Comparison of ENCODE assay signal across 14 cellular contexts in genomic region chr15:71444032-71444810, GRCh38.
DNase-seq lines count a peak whose midpoint lies in the region; ATAC-seq, FAIRE-seq and TF ChIP-seq lines count a peak whose summit lies in the region.
"Had no signal": no experiment of that assay in that cellular context is flagged by ENCODE, and none has a peak within 500 bp of the region (broad histone marks: within the 10 kb centered on the region; RNA-seq: fewer than 3 reads in every experiment).

No MANE protein-coding gene starts in this region.

- no peaks in the 10 kb centered on the region for H3K36me3 ChIP-seq in liver (ENCODE audit: control insufficient read depth in 4 of 4, insufficient read depth in 3 of 4, low read depth in 1 of 4, low read length in 3 of 4)
- H3K36me3 ChIP-seq in HepG2 (replicated peaks in 1 of 2; ENCODE audit: control insufficient read depth in 1 of 2, insufficient read depth in 2 of 2, low read length in 2 of 2): no peaks in the 10 kb centered on the region
- H3K36me3 ChIP-seq in keratinocyte (ENCODE audit: control insufficient read depth in 2 of 2, extremely low read depth in 1 of 2, insufficient read depth in 2 of 2, low read length in 2 of 2): no peaks in the 10 kb centered on the region
- no peaks in the 10 kb centered on the region for H3K36me3 ChIP-seq in psoas muscle (ENCODE audit: insufficient read depth in 1 of 2, low read depth in 1 of 2)

- no peaks in the 10 kb centered on the region for H3K9me3 Mint-ChIP-seq in activated CD4-positive, alpha-beta T cell treated with anti-CD3 and anti-CD28 coated beads for 36 hours (ENCODE audit: low read depth)

- TF ChIP-seq EP300 in HepG2 (IDR thresholded peaks at IDR 0.05; ENCODE audit: low read depth in 2 of 2, low read length in 2 of 2) (no peak), HepG2 (CRISPR knock-in tag; IDR thresholded peaks at IDR 0.05; ENCODE audit: borderline replicate concordance) (no peak)

- H3K9me3 ChIP-seq in liver (ENCODE audit: control insufficient read depth in 4 of 4, low read length in 3 of 4) (no peaks in the 10 kb centered on the region), HepG2 (ENCODE audit: low read length) (no peaks in the 10 kb centered on the region), keratinocyte (ENCODE audit: control insufficient read depth, low read depth, low read length) (no peaks in the 10 kb centered on the region), psoas muscle (no peaks in the 10 kb centered on the region)

- ATAC-seq in HepG2: no peak
- ATAC-seq in psoas muscle: peak; percentile 50 to 75 (median 72)
- no peak for ATAC-seq in activated CD4-positive, alpha-beta T cell treated with anti-CD3 and anti-CD28 coated beads for 36 hours

- H3K9ac ChIP-seq in liver (ENCODE audit: low read depth in 1 of 2, low read length in 2 of 2) (no peak overlapping the region), HepG2 (ENCODE audit: insufficient read depth, low read depth, low read length) (no peak overlapping the region), keratinocyte (ENCODE audit: control insufficient read depth, extremely low read depth, insufficient read depth, low read length) (peak overlapping the region; percentile 76)

- intact Hi-C loops in HepG2 (cut with micrococcal nuclease; ENCODE audit: unreplicated experiment) (loop anchor here (10.0 kb wide), 1 partner anchor 131 kb away; no protein-coding TSS in a partner anchor), psoas muscle (cut with DNase I) (loop anchor here (5.0 to 10.0 kb wide), 3 partner anchors 332 to 432 kb away; no protein-coding TSS in a partner anchor)
- intact Hi-C loops in activated CD4-positive, alpha-beta T cell treated with anti-CD3 and anti-CD28 coated beads for 36 hours (cut with DNase I, micrococcal nuclease): loop anchor here (5.0 to 10.0 kb wide), 3 partner anchors 472 to 1967 kb away; no protein-coding TSS in a partner anchor

- H4K20me1 ChIP-seq in HepG2 (ENCODE audit: insufficient read depth, low read length): no peaks in the 10 kb centered on the region
- no peaks in the 10 kb centered on the region for H4K20me1 ChIP-seq in keratinocyte (ENCODE audit: control insufficient read depth, extremely low read depth, insufficient read depth, low read length)

- H3K27me3 ChIP-seq in liver (ENCODE audit: control insufficient read depth in 4 of 4, insufficient read depth in 4 of 4, low read length in 3 of 4) (no peaks in the 10 kb centered on the region), HepG2 (ENCODE audit: control insufficient read depth in 1 of 2, insufficient read depth in 2 of 2, low read length in 2 of 2) (no peaks in the 10 kb centered on the region), keratinocyte (ENCODE audit: control insufficient read depth, extremely low read depth, insufficient read depth, low read length) (no peaks in the 10 kb centered on the region), psoas muscle (ENCODE audit: insufficient read depth in 3 of 3, low read length in 2 of 3) (no peaks in the 10 kb centered on the region)

- H3K79me2 ChIP-seq in HepG2 (ENCODE audit: insufficient read depth, low read length) (no peaks in the 10 kb centered on the region), keratinocyte (ENCODE audit: control insufficient read depth, insufficient read depth, low read length) (no peaks in the 10 kb centered on the region)

- H2AFZ ChIP-seq in HepG2 (ENCODE audit: low read length) (no peak overlapping the region), keratinocyte (ENCODE audit: control insufficient read depth, low read length) (no peak overlapping the region)

- H3K4me1 Mint-ChIP-seq in activated CD4-positive, alpha-beta T cell treated with anti-CD3 and anti-CD28 coated beads for 36 hours: no peaks in the 10 kb centered on the region

- TF ChIP-seq POLR2A in HepG2 (IDR thresholded peaks at IDR 0.05; ENCODE audit: insufficient read depth in 1 of 2, low read depth in 2 of 2, low read length in 2 of 2): no peak

- H3K27ac ChIP-seq in liver (ENCODE audit: low read depth in 1 of 2, low read length in 2 of 2) (no peak overlapping the region), HepG2 (ENCODE audit: extremely low read length, insufficient read depth, low read length) (no peak overlapping the region), caudate nucleus (ENCODE audit: low read depth, low read length) (peak overlapping the region; percentile 63), keratinocyte (ENCODE audit: control insufficient read depth, insufficient read depth, low read length) (peak overlapping the region; percentile 99), psoas muscle (no peak overlapping the region)
- H3K27ac ChIP-seq: SK-N-MC had no signal

- peaks cover 0 to 41% (median 27%) of the 10 kb centered on the region in 4 donors for H3K4me1 ChIP-seq in liver (ENCODE audit: control insufficient read depth in 4 of 4, insufficient read depth in 4 of 4, low read length in 3 of 4)
- H3K4me1 ChIP-seq in HepG2 (ENCODE audit: insufficient read depth, low read length): peaks cover 49% of the 10 kb centered on the region
- peaks cover 74% of the 10 kb centered on the region for H3K4me1 ChIP-seq in keratinocyte (ENCODE audit: control insufficient read depth, extremely low read depth, insufficient read depth, low read length)
- peaks cover 4% of the 10 kb centered on the region for H3K4me1 ChIP-seq in psoas muscle

- no peak for TF ChIP-seq RAD21 in liver (IDR thresholded peaks at IDR 0.05)
- TF ChIP-seq RAD21 in HepG2 (CRISPR knock-in tag; IDR thresholded peaks at IDR 0.05): no peak

- dilution Hi-C loops in keratinocyte (cut with MboI; ENCODE audit: extremely low pct_ligation_motif_present, low sequenced_read_pairs): no loop called here

- H3K9me1 ChIP-seq in keratinocyte (ENCODE audit: control insufficient read depth, extremely low read depth, insufficient read depth, low read length): no peaks in the 10 kb centered on the region

- BruUV-seq in HepG2 (replicated peaks; lab: Mats Ljungman, UMichigan): no TSS peak

- no peak overlapping the region for H3K4me3 Mint-ChIP-seq in activated CD4-positive, alpha-beta T cell treated with anti-CD3 and anti-CD28 coated beads for 36 hours
- H3K4me3 Mint-ChIP-seq: B cell, CD14-positive monocyte had no signal

- H3K4me3 ChIP-seq in liver (ENCODE audit: low read depth in 1 of 3, low read length in 3 of 3): no peak overlapping the region
- no peak overlapping the region for H3K4me3 ChIP-seq in HepG2 (replicated peaks in 1 of 3; ENCODE audit: insufficient read depth in 1 of 3, low read depth in 2 of 3, low read length in 3 of 3)
- H3K4me3 ChIP-seq in keratinocyte (ENCODE audit: control insufficient read depth in 2 of 3, extremely low read depth in 1 of 3, insufficient read depth in 2 of 3, low read depth in 1 of 3, low read length in 3 of 3): no peak overlapping the region
- H3K4me3 ChIP-seq in psoas muscle: no peak overlapping the region
- H3K4me3 ChIP-seq: SK-N-MC had no signal

- CTCF ChIA-PET in HepG2 (lab: Yijun Ruan, JAX; ENCODE audit: low intra/inter-chr PET ratio, low total read pairs): interaction anchor here (0.7 kb wide), 1 partner anchor 470 kb away, joined by 3 read pairs; no protein-coding TSS in a partner anchor
- CTCF ChIA-PET in activated CD4-positive, alpha-beta T cell treated with anti-CD3 and anti-CD28 coated beads for 36 hours (lab: Charles Lee): interaction anchor here (0.5 to 1.4 kb wide), 15 partner anchors 9 to 864 kb away, joined by 3 to 7 read pairs (median 4); no protein-coding TSS in a partner anchor

- in situ Hi-C loops in HepG2 (cut with HindIII; ENCODE audit: extremely low pct_ligation_motif_present, low pct_unique_long_range_greater_than_20kb): loop anchor here (5.0 kb wide), 2 partner anchors 327 to 472 kb away; partner anchors contain the start of gene THSD4

- POLR2A ChIA-PET in HepG2 (lab: Yijun Ruan, JAX): no interaction called here
- POLR2A ChIA-PET in activated CD4-positive, alpha-beta T cell treated with anti-CD3 and anti-CD28 coated beads for 36 hours (lab: Charles Lee): no interaction called here

- H3K36me3 Mint-ChIP-seq in activated CD4-positive, alpha-beta T cell treated with anti-CD3 and anti-CD28 coated beads for 36 hours (ENCODE audit: low read depth): no peaks in the 10 kb centered on the region
- H3K36me3 Mint-ChIP-seq: CD14-positive monocyte had no signal

- no peak for FAIRE-seq in HepG2 (lab: Jason Lieb, UNC)
- peak; percentile 74 for FAIRE-seq in keratinocyte (lab: Jason Lieb, UNC)
- FAIRE-seq: A204.1 had no signal

- peaks cover 5% of the 10 kb centered on the region for H3K27me3 Mint-ChIP-seq in activated CD4-positive, alpha-beta T cell treated with anti-CD3 and anti-CD28 coated beads for 36 hours

- TF ChIP-seq CTCF in liver (IDR thresholded peaks at IDR 0.05; ENCODE audit: low read depth, low read length, missing input control) (no peak), HepG2 (CRISPR knock-in tag; IDR thresholded peaks at IDR 0.05) (no peak), keratinocyte (optimal IDR thresholded peaks at IDR 0.05 in 1 of 3, IDR thresholded peaks at IDR 0.05 in 1 of 3, conservative IDR thresholded peaks at IDR 0.05 in 1 of 3; ENCODE audit: extremely low read depth in 1 of 3, insufficient read depth in 2 of 3, low read length in 3 of 3) (no peak), psoas muscle (IDR thresholded peaks at IDR 0.05) (no peak)

- H3K27ac Mint-ChIP-seq in activated CD4-positive, alpha-beta T cell treated with anti-CD3 and anti-CD28 coated beads for 36 hours: no peak overlapping the region
- H3K27ac Mint-ChIP-seq: B cell, CD14-positive monocyte had no signal

- H3K4me2 ChIP-seq in HepG2 (ENCODE audit: low read depth, low read length): no peak overlapping the region
- H3K4me2 ChIP-seq in keratinocyte (ENCODE audit: control insufficient read depth, extremely low read depth, insufficient read depth, low read depth, low read length): peak overlapping the region; percentile 77

- 78% methylated on average over 7 of the region's 7 CpGs for WGBS in liver
- 63% methylated on average over 7 of the region's 7 CpGs for WGBS in HepG2 (ENCODE audit: low lambda C conversion rate)
- 70 to 84% (median 72%) methylated on average over 7 of the region's 7 CpGs for WGBS in psoas muscle, 3 donors

- DNase-seq in HepG2 (ENCODE audit: low spot score) (no peak), caudate nucleus (lab: John Stamatoyannopoulos, UW) (peak in 1 of 61 donors; percentile 17), keratinocyte (ENCODE audit: low read depth, low spot score) (no peak), psoas muscle (no peak), glomerular visceral epithelial cell (ENCODE audit: extremely low spot score) (no peak), A172 (ENCODE audit: low spot score) (no peak)
- no peak for DNase-seq in activated CD4-positive, alpha-beta T cell treated with anti-CD3 and anti-CD28 coated beads for 36 hours
- DNase-seq: GDM1, NCI-H446 treated with DMSO at 0.1 percent for 48 hours had no signal

TF ChIP-seq in liver, 16 proteins besides CTCF, POLR2A, EP300 and RAD21 (continues in another document):
- no peak for TF ChIP-seq GABPA (IDR thresholded peaks at IDR 0.05 in 1 of 2, conservative IDR thresholded peaks at IDR 0.05 in 1 of 2)
- no peak for TF ChIP-seq YY1 (IDR thresholded peaks at IDR 0.05)
- TF ChIP-seq FOXA2 (IDR thresholded peaks at IDR 0.05): peak; percentile 42
- TF ChIP-seq HNF4G (IDR thresholded peaks at IDR 0.05): no peak

TF ChIP-seq in HepG2, 621 proteins besides CTCF, POLR2A, EP300 and RAD21 (continues in another document):
- TF ChIP-seq ETV6 (CRISPR knock-in tag; conservative IDR thresholded peaks at IDR 0.05): no peak

Comparison
In these comparisons a context has a peak if more than half of its experiments do, and no peak if none do; other contexts are left out.
1. H3K27ac ChIP-seq: peak in caudate nucleus (single experiment) and keratinocyte (single experiment); none in liver (0 of 2), HepG2 (single experiment) and psoas muscle (single experiment).
2. ATAC-seq: peak in psoas muscle (4 of 4); none in HepG2 (single experiment) and activated CD4-positive, alpha-beta T cell treated with anti-CD3 and anti-CD28 coated beads for 36 hours (single experiment).